Comparison of ENCODE assay signal across 16 cellular contexts in genomic region chr20:15846446-15846845, GRCh38.
DNase-seq lines count a peak whose midpoint lies in the region; ATAC-seq and TF ChIP-seq lines count a peak whose summit lies in the region.
"Had no signal": no experiment of that assay in that cellular context is flagged by ENCODE, and none has a peak within 500 bp of the region (broad histone marks: within the 10 kb centered on the region; RNA-seq: fewer than 3 reads in every experiment).

No MANE protein-coding gene starts in this region.

- no peak overlapping the region for H2BK15ac ChIP-seq in H9 (ENCODE audit: low read depth, low read length)

- no peak overlapping the region for H4K91ac ChIP-seq in H9 (ENCODE audit: insufficient read length, low read depth, low read length)

- H4K5ac ChIP-seq in H9 (ENCODE audit: insufficient read length, low read depth, low read length), result no peak overlapping the region

- H3K27me3 ChIP-seq in H9 (ENCODE audit: insufficient read depth, low read length), result no peaks in the 10 kb centered on the region
- H3K27me3 ChIP-seq: BLaER1 had no signal

- H3K4me2 ChIP-seq in H9 (ENCODE audit: insufficient read depth, insufficient read length, low read length), result no peak overlapping the region
- H3K4me2 ChIP-seq: A549, BLaER1 had no signal

- peaks cover 0 to 3% (median 0%) of the 10 kb centered on the region in 3 experiments; a peak in 3 of 7 replicates for H3K36me3 Mint-ChIP-seq in H9 (ENCODE audit: insufficient read depth in 1 of 3, low read depth in 3 of 3)
- H3K36me3 Mint-ChIP-seq: CD8-positive, alpha-beta memory T cell had no signal

- no peaks in the 10 kb centered on the region for H3K23me2 ChIP-seq in H9 (ENCODE audit: insufficient read length, low read depth, low read length, poor library complexity, severe bottlenecking)

- peaks cover 0 to 8% of the 10 kb centered on the region in 2 experiments; a peak in 3 of 5 replicates for H3K9me3 Mint-ChIP-seq in H9

- no peak overlapping the region for H3K14ac ChIP-seq in H9 (ENCODE audit: insufficient read depth, low read length)

- H2AK5ac ChIP-seq in H9 (ENCODE audit: insufficient read length, low read length), result no peak overlapping the region

- H3K9me3 ChIP-seq in H9 (ENCODE audit: control insufficient read depth, low read depth, low read length), result no peaks in the 10 kb centered on the region
- H3K9me3 ChIP-seq: A549, Caco-2, HAP-1 had no signal

- no peak overlapping the region for H2BK20ac ChIP-seq in H9 (ENCODE audit: low read depth, low read length, poor library complexity, severe bottlenecking)

- no peak overlapping the region for H3K27ac ChIP-seq in H9 (ENCODE audit: insufficient read length, low read depth, low read length)
- H3K27ac ChIP-seq: A549, BLaER1, HL-60 had no signal

- no peak overlapping the region for H2BK120ac ChIP-seq in H9 (ENCODE audit: low read depth, low read length, poor library complexity, severe bottlenecking)

- H3K4ac ChIP-seq in H9 (ENCODE audit: low read depth, low read length), result no peak overlapping the region

- no peak overlapping the region for H4K8ac ChIP-seq in H9 (replicated peaks; ENCODE audit: insufficient read length, low read depth, low read length)

- H2BK12ac ChIP-seq in H9 (ENCODE audit: insufficient read length, low read depth, low read length), result no peak overlapping the region

- H2AFZ ChIP-seq in H9 (ENCODE audit: low read length), result no peak overlapping the region

- no peak overlapping the region for H3K4me3 ChIP-seq in fibroblast of the aortic adventitia (ENCODE audit: low read depth, low read length)
- H3K4me3 ChIP-seq: A549, BLaER1, HAP-1 had no signal

- H3T11ph ChIP-seq in H9 (ENCODE audit: low read length), result no peak overlapping the region

- H3K56ac ChIP-seq in H9 (ENCODE audit: insufficient read length, low read depth, low read length), result no peak overlapping the region

- WGBS in H9 (ENCODE audit: extremely low coverage, insufficient read length, low lambda C conversion rate), result no CpG with 5 or more reads among the region's 8 CpGs

- H3K9ac ChIP-seq in H9 (ENCODE audit: extremely low read depth, insufficient read length, low read length), result no peak overlapping the region
- H3K9ac ChIP-seq: BLaER1 had no signal

- no peaks in the 10 kb centered on the region for H3K27me3 Mint-ChIP-seq in H9 (ENCODE audit: low read depth)

- peak; percentile 3 for DNase-seq in DMS 273 treated with DMSO at 0.1 percent for 48 hours (lab: John Stamatoyannopoulos, UW)
- peak; percentile 12 for DNase-seq in NCI-H82 treated with DMSO at 0.1 percent for 48 hours (lab: John Stamatoyannopoulos, UW; ENCODE audit: unreplicated experiment)
- DNase-seq in fibroblast of the aortic adventitia (ENCODE audit: low read depth), result peak; percentile 4
- DNase-seq in SKM-1 (lab: John Stamatoyannopoulos, UW; ENCODE audit: unreplicated experiment), result no peak
- no peak for DNase-seq in H9
- no peak for DNase-seq in mucosa of gallbladder (ENCODE audit: low spot score)
- DNase-seq: AML-193; Caco-2; CD8-positive, alpha-beta memory T cell; DMS79; GOT3 had no signal

- H3K4me1 Mint-ChIP-seq in H9, result peaks cover 12 to 16% of the 10 kb centered on the region in 2 experiments
- H3K4me1 Mint-ChIP-seq: CD8-positive, alpha-beta memory T cell had no signal

- no peak overlapping the region for H2BK5ac ChIP-seq in H9 (ENCODE audit: insufficient read length, low read length)

- H3K23ac ChIP-seq in H9 (ENCODE audit: insufficient read length, low read depth, low read length), result no peak overlapping the region

- no peak overlapping the region for H3K27ac Mint-ChIP-seq in H9
- H3K27ac Mint-ChIP-seq: CD8-positive, alpha-beta memory T cell had no signal

- TF ChIP-seq CTCF in fibroblast of the aortic adventitia (IDR thresholded peaks at IDR 0.05; ENCODE audit: insufficient read depth, low read length) (no peak), H9 (conservative IDR thresholded peaks at IDR 0.05) (no peak)

- H4K20me1 ChIP-seq in H9 (ENCODE audit: control insufficient read depth, insufficient read depth, insufficient read length), result no peaks in the 10 kb centered on the region
- H4K20me1 ChIP-seq: BLaER1 had no signal

- no peak for ATAC-seq in GM18519 (IDR thresholded peaks at IDR 0.05; ENCODE audit: low FRiP score, unreplicated experiment)
- ATAC-seq: A549 had no signal

- no peak overlapping the region for H3K4me3 Mint-ChIP-seq in H9
- H3K4me3 Mint-ChIP-seq: CD8-positive, alpha-beta memory T cell had no signal

- no peaks in the 10 kb centered on the region for H3K79me1 ChIP-seq in H9 (ENCODE audit: insufficient read depth, low read depth, low read length, poor library complexity, severe bottlenecking)

- H3K79me2 ChIP-seq in H9 (ENCODE audit: insufficient read depth, low read length), result no peaks in the 10 kb centered on the region

- H3K4me1 ChIP-seq in H9 (ENCODE audit: insufficient read depth, low read length), result peaks cover 3% of the 10 kb centered on the region; the same call in 1 of the 2 replicates
- H3K4me1 ChIP-seq: A549, BLaER1, Caco-2 had no signal

- H3K18ac ChIP-seq in H9 (ENCODE audit: insufficient read length, low read depth, low read length), result no peak overlapping the region

Comparison
In these comparisons a context has a peak if more than half of its experiments do, and no peak if none do; other contexts are left out.
1. DNase-seq: peak in DMS 273 treated with DMSO at 0.1 percent for 48 hours (single experiment), NCI-H82 treated with DMSO at 0.1 percent for 48 hours (single experiment) and fibroblast of the aortic adventitia (single experiment); none in SKM-1 (single experiment), H9 (single experiment) and mucosa of gallbladder (single experiment).